In the genomic region with DNA sequence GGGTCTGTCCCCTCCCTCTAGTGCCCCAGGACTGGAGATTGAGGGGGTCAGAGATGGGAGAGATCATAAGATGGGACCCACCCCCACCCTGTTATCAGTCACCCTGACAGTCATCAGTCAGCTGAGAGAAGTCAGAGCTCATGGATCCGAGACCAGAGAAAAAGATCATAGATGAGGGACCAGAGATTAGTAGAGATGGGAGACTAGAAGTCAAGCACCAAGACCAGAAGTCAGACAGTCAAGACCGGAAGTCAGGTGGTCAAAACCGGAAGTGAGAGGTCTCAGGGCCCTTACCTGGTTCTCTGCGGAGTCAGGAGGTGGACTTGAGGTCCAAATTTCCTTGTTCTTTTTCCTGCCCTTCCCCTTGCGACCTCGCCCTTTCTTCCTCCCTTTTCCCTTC, we compare ENCODE assay signal across 1 cellular context.
TF ChIP-seq lines count a peak whose summit lies in the region.

No MANE protein-coding gene starts in this region.

TF ChIP-seq in H1, 55 proteins besides CTCF, POLR2A, EP300 and RAD21:
- TF ChIP-seq USF2 (IDR thresholded peaks at IDR 0.05; ENCODE audit: low read length) (no peak), CREB1 (IDR thresholded peaks at IDR 0.05) (no peak), EZH2 (IDR thresholded peaks at IDR 0.05; ENCODE audit: low read depth, low read length, severe bottlenecking) (no peak), RFX5 (IDR thresholded peaks at IDR 0.05; ENCODE audit: borderline replicate concordance, low read depth, low read length) (no peak), SUZ12 (IDR thresholded peaks at IDR 0.05; ENCODE audit: low read length) (no peak), SIRT6 (IDR thresholded peaks at IDR 0.05; ENCODE audit: low read length) (no peak), KDM1A (IDR thresholded peaks at IDR 0.05; ENCODE audit: borderline replicate concordance, low read length) (no peak), YY1 (IDR thresholded peaks at IDR 0.05; ENCODE audit: low read depth, low read length) (no peak), POU5F1 (IDR thresholded peaks at IDR 0.05; ENCODE audit: low read depth, low read length) (no peak), RXRA (IDR thresholded peaks at IDR 0.05; ENCODE audit: insufficient read depth, low read depth, low read length) (no peak), JUN (IDR thresholded peaks at IDR 0.05; ENCODE audit: low read depth, low read length) (no peak), GABPA (IDR thresholded peaks at IDR 0.05; ENCODE audit: borderline replicate concordance, insufficient read depth, low read length) (no peak)
- TF ChIP-seq, protein P1, sequence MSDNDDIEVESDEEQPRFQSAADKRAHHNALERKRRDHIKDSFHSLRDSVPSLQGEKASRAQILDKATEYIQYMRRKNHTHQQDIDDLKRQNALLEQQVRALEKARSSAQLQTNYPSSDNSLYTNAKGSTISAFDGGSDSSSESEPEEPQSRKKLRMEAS (IDR thresholded peaks at IDR 0.05) = no peak
